In genomic region chr12:48157016-48157888, GRCh38 we compare ENCODE assay signal across 1 cellular context.
TF ChIP-seq lines count a peak whose summit lies in the region.

Gene ASB8 (minus strand): TSS chr12:48157515. CDS start chr12:48153496, 4,019 bp downstream.

TF ChIP-seq in K562, 482 proteins besides CTCF, POLR2A, EP300 and RAD21 (continued from another document and continues in another):
- TF ChIP-seq ZNF134 (CRISPR knock-in tag; conservative IDR thresholded peaks at IDR 0.05) = peak; percentile 47; the same call in 1 of the 2 replicates
- no peak; the same call in none of the 2 replicates for TF ChIP-seq ESRRA (IDR thresholded peaks at IDR 0.05; ENCODE audit: borderline replicate concordance, low read depth)
- no peak for TF ChIP-seq STAT5B (CRISPR knock-in tag; IDR thresholded peaks at IDR 0.05)
- TF ChIP-seq TAF7 (tag; IDR thresholded peaks at IDR 0.05) = no peak
- TF ChIP-seq MBD2 (IDR thresholded peaks at IDR 0.05; ENCODE audit: borderline replicate concordance, low read depth) = peak; percentile 45; the same call in 1 of the 2 replicates
- TF ChIP-seq TEAD4 (IDR thresholded peaks at IDR 0.05; ENCODE audit: low read length) = 0 out of 2 replicates have a peak, but pooled peaks have one; percentile 2
- no peak for TF ChIP-seq TEAD4 (CRISPR knock-in tag; IDR thresholded peaks at IDR 0.05; ENCODE audit: borderline replicate concordance)
- no peak for TF ChIP-seq ZNF143 (CRISPR knock-in tag; IDR thresholded peaks at IDR 0.05)
- TF ChIP-seq TEAD1 (CRISPR knock-in tag; IDR thresholded peaks at IDR 0.05) = 0 out of 4 replicates have a peak, but pooled peaks of 1 of the 2 experiments have one; percentile 34
- TF ChIP-seq ZNF518B (CRISPR knock-in tag; IDR thresholded peaks at IDR 0.05) = no peak
- no peak for TF ChIP-seq COPS2 (conservative IDR thresholded peaks at IDR 0.05)
- TF ChIP-seq ZNF695 (CRISPR knock-in tag; IDR thresholded peaks at IDR 0.05) = no peak
- TF ChIP-seq ARNT (IDR thresholded peaks at IDR 0.05) = no peak
- TF ChIP-seq CREB3 (tag; conservative IDR thresholded peaks at IDR 0.05; ENCODE audit: low read depth) = peak; percentile 41; the same call in 1 of the 2 replicates
- TF ChIP-seq NFRKB (IDR thresholded peaks at IDR 0.05; ENCODE audit: low read depth) = 0 out of 2 replicates have a peak, but pooled peaks have one; percentile 26
- peak; percentile 93 for TF ChIP-seq NKRF (IDR thresholded peaks at IDR 0.05; ENCODE audit: borderline replicate concordance)
- TF ChIP-seq ZFP36 (IDR thresholded peaks at IDR 0.05; ENCODE audit: low read depth, low read length, partially characterized antibody) = no peak
- no peak for TF ChIP-seq ZNF431 (CRISPR knock-in tag; IDR thresholded peaks at IDR 0.05)
- TF ChIP-seq USF2 (CRISPR knock-in tag; IDR thresholded peaks at IDR 0.05) = no peak
- no peak for TF ChIP-seq DACH1 (IDR thresholded peaks at IDR 0.05; ENCODE audit: partially characterized antibody)
- TF ChIP-seq FOXM1 (IDR thresholded peaks at IDR 0.05; ENCODE audit: low read depth) = no peak
- TF ChIP-seq FOXM1 (CRISPR knock-in tag; IDR thresholded peaks at IDR 0.05; ENCODE audit: low read depth) = 0 out of 2 replicates have a peak, but pooled peaks have one; percentile 70
- no peak for TF ChIP-seq KAT2B (IDR thresholded peaks at IDR 0.05; ENCODE audit: low read depth, low read length)
- TF ChIP-seq NFIC (IDR thresholded peaks at IDR 0.05) = no peak; the same call in 1 of the 2 replicates
- peak; percentile 10 for TF ChIP-seq NEUROD1 (IDR thresholded peaks at IDR 0.05; ENCODE audit: borderline replicate concordance, low read depth, low read length, partially characterized antibody)
- TF ChIP-seq ATF7 (IDR thresholded peaks at IDR 0.05) = peak; percentile 79
- TF ChIP-seq MBD1 (CRISPR knock-in tag; IDR thresholded peaks at IDR 0.05) = no peak
- no peak for TF ChIP-seq STAT5A (IDR thresholded peaks at IDR 0.05; ENCODE audit: borderline replicate concordance, low read length)
- TF ChIP-seq CHAMP1 (IDR thresholded peaks at IDR 0.05) = no peak
- TF ChIP-seq KLF6 (CRISPR knock-in tag; IDR thresholded peaks at IDR 0.05; ENCODE audit: borderline replicate concordance) = no peak
- peak; percentile 93 for TF ChIP-seq ARID4B (CRISPR knock-in tag; IDR thresholded peaks at IDR 0.05)
- no peak for TF ChIP-seq BRF1 (IDR thresholded peaks at IDR 0.05; ENCODE audit: borderline replicate concordance, extremely low read depth, insufficient read length)
- TF ChIP-seq PHF21A (IDR thresholded peaks at IDR 0.05; ENCODE audit: borderline replicate concordance, low read depth) = no peak
- TF ChIP-seq CTCFL (IDR thresholded peaks at IDR 0.05; ENCODE audit: borderline replicate concordance, insufficient read depth, low read depth, low read length, poor library complexity, severe bottlenecking) = peak; percentile 71
- no peak for TF ChIP-seq ZNF274 (IDR thresholded peaks at IDR 0.05; ENCODE audit: borderline replicate concordance, low read depth, low read length)
- TF ChIP-seq NCOR1 (IDR thresholded peaks at IDR 0.05) = no peak
- TF ChIP-seq NFATC3 (IDR thresholded peaks at IDR 0.05) = no peak
- TF ChIP-seq ZNF668 (CRISPR knock-in tag; IDR thresholded peaks at IDR 0.05) = no peak
- TF ChIP-seq TAF15 (IDR thresholded peaks at IDR 0.05; ENCODE audit: low read depth, low read length) = no peak
- no peak for TF ChIP-seq BRCA1 (IDR thresholded peaks at IDR 0.05)
- TF ChIP-seq BRCA1 (CRISPR knock-in tag; IDR thresholded peaks at IDR 0.05) = no peak
- peak; percentile 91 for TF ChIP-seq FOXJ2 (tag; IDR thresholded peaks at IDR 0.05)
- TF ChIP-seq KAT8 (IDR thresholded peaks at IDR 0.05; ENCODE audit: low read depth) = no peak
- TF ChIP-seq NBN (IDR thresholded peaks at IDR 0.05; ENCODE audit: low read depth) = peak; percentile 40; the same call in 1 of the 2 replicates
- TF ChIP-seq PHB (CRISPR knock-in tag; IDR thresholded peaks at IDR 0.05) = no peak
- TF ChIP-seq SREBF1 (IDR thresholded peaks at IDR 0.05; ENCODE audit: borderline replicate concordance, low read depth, low read length) = peak; percentile 72; the same call in 1 of the 2 replicates
